14 cellular contexts compared by ENCODE assay signal in the genomic region with DNA sequence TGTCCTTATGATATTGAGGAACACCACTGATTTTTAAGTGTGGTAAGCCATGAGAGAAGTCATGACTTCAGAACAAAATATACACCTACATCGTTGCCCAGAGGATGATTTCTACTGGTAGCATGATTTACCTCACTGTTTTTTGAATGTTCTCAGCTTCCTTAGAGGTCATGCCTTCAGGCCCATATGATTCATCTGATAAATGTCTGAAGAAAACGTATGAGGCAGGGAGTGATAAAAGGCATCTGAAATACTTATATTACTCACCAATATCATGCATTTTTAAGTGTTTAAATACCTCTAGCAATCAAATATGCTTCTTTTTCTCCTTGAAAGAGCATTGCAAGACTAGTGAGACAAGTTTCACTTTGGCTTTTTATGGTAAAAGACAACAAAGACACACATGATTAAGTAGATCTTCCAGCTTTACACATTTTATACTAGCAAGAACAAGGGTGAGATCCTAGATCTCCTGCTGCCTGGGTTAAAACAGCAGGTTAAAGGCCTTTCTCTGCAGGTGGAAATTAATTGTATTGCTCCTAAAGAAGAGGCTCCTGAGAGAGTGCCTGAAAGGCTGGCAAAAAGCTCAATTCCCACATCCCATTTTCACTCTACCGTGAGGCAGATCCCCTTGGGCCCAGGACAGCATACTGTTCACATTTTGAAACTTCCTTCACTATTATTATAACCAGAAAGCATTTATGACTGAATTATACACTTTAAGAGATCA.
DNase-seq lines count a peak whose midpoint lies in the region; TF ChIP-seq lines count a peak whose summit lies in the region.
"Had no signal": no experiment of that assay in that cellular context is flagged by ENCODE, and none has a peak within 500 bp of the region (broad histone marks: within the 10 kb centered on the region; RNA-seq: fewer than 3 reads in every experiment).

No MANE protein-coding gene starts in this region.

- H3K9me3 ChIP-seq in trophoblast cell (ENCODE audit: insufficient read depth, low read depth, low read length): peaks cover 7% of the 10 kb centered on the region
- H3K9me3 ChIP-seq: ascending aorta, Peyer's patch had no signal

- H3K4me3 ChIP-seq in epithelial cell of esophagus (ENCODE audit: low read length): no peak overlapping the region
- no peak overlapping the region for H3K4me3 ChIP-seq in trophoblast cell (ENCODE audit: low read depth, low read length)
- H3K4me3 ChIP-seq: ascending aorta, K562, Peyer's patch had no signal

- no peak overlapping the region for H3K9ac ChIP-seq in trophoblast cell (ENCODE audit: low read length)

- H2BK12ac ChIP-seq in trophoblast cell (ENCODE audit: low read length): no peak overlapping the region

- H4K8ac ChIP-seq in trophoblast cell (ENCODE audit: low read depth, low read length): no peak overlapping the region

- no peak overlapping the region for H2AK5ac ChIP-seq in trophoblast cell (ENCODE audit: low read length)

- no peaks in the 10 kb centered on the region for H3K4me1 ChIP-seq in trophoblast cell (ENCODE audit: control insufficient read depth in 1 of 2, insufficient read depth in 2 of 2, low read length in 2 of 2)
- H3K4me1 ChIP-seq: ascending aorta, Peyer's patch had no signal

- DNase-seq in ELR (ENCODE audit: low read depth) (peak; percentile 92), OCI-M1 (lab: John Stamatoyannopoulos, UW) (peak; percentile 39), epithelial cell of esophagus (ENCODE audit: low read depth) (peak; percentile 92), trophoblast cell (peak; percentile 29 to 73), epidermal melanocyte (ENCODE audit: insufficient read length, low spot score) (no peak), NCI-H2107 (lab: John Stamatoyannopoulos, UW) (no peak), DMS53 treated with DMSO at 0.1 percent for 48 hours (lab: John Stamatoyannopoulos, UW; ENCODE audit: unreplicated experiment) (no peak), NCI-H510A treated with DMSO at 0.1 percent for 48 hours (lab: John Stamatoyannopoulos, UW) (no peak)
- DNase-seq: activated T-cell treated with anti-CD3 and anti-CD28 coated beads for 4 hours, H9, islet precursor cell, Peyer's patch had no signal

- H3K4me2 ChIP-seq in trophoblast cell (ENCODE audit: low read length): no peak overlapping the region

- no peaks in the 10 kb centered on the region for H3K27me3 ChIP-seq in trophoblast cell (ENCODE audit: insufficient read depth, low read length)
- H3K27me3 ChIP-seq: ascending aorta, Peyer's patch had no signal

- H4K12ac ChIP-seq in trophoblast cell (ENCODE audit: low read depth, low read length): no peak overlapping the region

- no peak overlapping the region for H4K91ac ChIP-seq in trophoblast cell (ENCODE audit: low read depth, low read length)

- WGBS in trophoblast cell (ENCODE audit: extremely low coverage, insufficient coverage, insufficient read length): no CpG with 5 or more reads among the region's 3 CpGs

- H3K14ac ChIP-seq in trophoblast cell (ENCODE audit: low read length): no peak overlapping the region

- no peak overlapping the region for H2BK120ac ChIP-seq in trophoblast cell (ENCODE audit: insufficient read depth, low read length, poor library complexity)

- H3K36me3 ChIP-seq in trophoblast cell (ENCODE audit: control insufficient read depth in 1 of 2, insufficient read depth in 2 of 2, low read length in 2 of 2): no peaks in the 10 kb centered on the region
- H3K36me3 ChIP-seq: ascending aorta, Peyer's patch had no signal

- H3K79me2 ChIP-seq in trophoblast cell (ENCODE audit: control insufficient read depth, insufficient read depth, low read length, poor library complexity): no peaks in the 10 kb centered on the region

- no peaks in the 10 kb centered on the region for H3K79me1 ChIP-seq in trophoblast cell (ENCODE audit: low read length)

- H3K27ac ChIP-seq in trophoblast cell (ENCODE audit: low read depth, low read length): no peak overlapping the region
- H3K27ac ChIP-seq: ascending aorta, Peyer's patch had no signal

- H2BK5ac ChIP-seq in trophoblast cell (ENCODE audit: low read depth, low read length, poor library complexity): no peak overlapping the region

- H3K4ac ChIP-seq in trophoblast cell (ENCODE audit: low read depth, low read length): no peak overlapping the region

- no peak for TF ChIP-seq CTCF in epithelial cell of esophagus (IDR thresholded peaks at IDR 0.05; ENCODE audit: insufficient read depth, low read depth, low read length, missing control alignments)

- H3K23ac ChIP-seq in trophoblast cell (ENCODE audit: low read length): no peak overlapping the region

- H3K18ac ChIP-seq in trophoblast cell (ENCODE audit: low read length): no peak overlapping the region

- H2AFZ ChIP-seq in trophoblast cell (ENCODE audit: insufficient read depth, low read length, poor library complexity): no peak overlapping the region

Comparison
In these comparisons a context has a peak if more than half of its experiments do, and no peak if none do; other contexts are left out.
1. DNase-seq: peak in ELR (single experiment), OCI-M1 (single experiment), epithelial cell of esophagus (single experiment) and trophoblast cell (2 of 2); none in epidermal melanocyte (single experiment), NCI-H2107 (single experiment), DMS53 treated with DMSO at 0.1 percent for 48 hours (single experiment) and NCI-H510A treated with DMSO at 0.1 percent for 48 hours (single experiment).